ENCODE assay signal across 1 cellular context in genomic region chr16:75464130-75464918, GRCh38.
A peak's percentile ranks its signal among the peaks of the same experiment; 100 is the strongest.
TF ChIP-seq lines count a peak whose summit lies in the region.

Gene TMEM170A (minus strand): TSS chr16:75464689. CDS start chr16:75464600, 89 bp downstream.

TF ChIP-seq in GM12878, 131 proteins besides CTCF, POLR2A, EP300 and RAD21 (continued from another document and continues in another):
- peak; percentile 87 for TF ChIP-seq NKRF (conservative IDR thresholded peaks at IDR 0.05)
- TF ChIP-seq TBL1XR1 (IDR thresholded peaks at IDR 0.05; ENCODE audit: low read depth, low read length) = no peak
- no peak for TF ChIP-seq WRNIP1 (IDR thresholded peaks at IDR 0.05; ENCODE audit: borderline replicate concordance, low read depth, low read length)
- TF ChIP-seq SMAD1 (IDR thresholded peaks at IDR 0.05; ENCODE audit: low read depth, partially characterized antibody) = no peak
- TF ChIP-seq MYC (IDR thresholded peaks at IDR 0.05; ENCODE audit: insufficient read depth, insufficient read length, insufficient replicate concordance, low read length, severe bottlenecking) = no peak
- peak in 1 of 2 experiments; percentile 80 for TF ChIP-seq BHLHE40 (IDR thresholded peaks at IDR 0.05; ENCODE audit: borderline replicate concordance in 1 of 2, low read depth in 2 of 2, low read length in 1 of 2)
- peak; percentile 76; the same call in 1 of the 2 replicates for TF ChIP-seq MAX (IDR thresholded peaks at IDR 0.05; ENCODE audit: low read depth, low read length)
- TF ChIP-seq RCOR1 (conservative IDR thresholded peaks at IDR 0.05; ENCODE audit: low read depth, low read length) = peak; percentile 84; the same call in 1 of the 2 replicates
- TF ChIP-seq CEBPZ (IDR thresholded peaks at IDR 0.05; ENCODE audit: low read depth, low read length) = no peak
- no peak for TF ChIP-seq ATF2 (IDR thresholded peaks at IDR 0.05; ENCODE audit: low read length)
- no peak for TF ChIP-seq ZNF274 (IDR thresholded peaks at IDR 0.05; ENCODE audit: insufficient read depth, insufficient read length)
- TF ChIP-seq EED (IDR thresholded peaks at IDR 0.05; ENCODE audit: low read depth) = no peak
- peak; percentile 88 for TF ChIP-seq FOXK2 (IDR thresholded peaks at IDR 0.05)
- peak; percentile 80; the same call in 1 of the 2 replicates for TF ChIP-seq CHD1 (IDR thresholded peaks at IDR 0.05; ENCODE audit: low read depth, low read length)
- TF ChIP-seq HDAC6 (IDR thresholded peaks at IDR 0.05; ENCODE audit: unreplicated experiment) = no peak
- peak; percentile 88; the same call in 1 of the 2 replicates for TF ChIP-seq CHD2 (IDR thresholded peaks at IDR 0.05; ENCODE audit: borderline replicate concordance, low read depth, low read length)
- 0 out of 2 replicates have a peak, but pooled peaks have one; percentile 6 for TF ChIP-seq ASH2L (IDR thresholded peaks at IDR 0.05; ENCODE audit: borderline replicate concordance, low read depth)
- peak; percentile 77 for TF ChIP-seq YY1 (IDR thresholded peaks at IDR 0.05; ENCODE audit: low read depth, low read length)
- TF ChIP-seq FOS (IDR thresholded peaks at IDR 0.05; ENCODE audit: borderline replicate concordance, extremely low read depth, insufficient read length) = peak; percentile 22
- peak; percentile 66; the same call in 1 of the 2 replicates for TF ChIP-seq RFX5 (IDR thresholded peaks at IDR 0.05; ENCODE audit: low read depth, low read length)
- TF ChIP-seq ZZZ3 (IDR thresholded peaks at IDR 0.05; ENCODE audit: control insufficient read depth, insufficient read length, low read depth) = no peak
- TF ChIP-seq PML (IDR thresholded peaks at IDR 0.05; ENCODE audit: low read length) = peak; percentile 93
- peak; percentile 81 for TF ChIP-seq NRF1 (conservative IDR thresholded peaks at IDR 0.05; ENCODE audit: low read depth, low read length)
- TF ChIP-seq SREBF2 (IDR thresholded peaks at IDR 0.05; ENCODE audit: low read length) = peak; percentile 51
- TF ChIP-seq HDAC2 (IDR thresholded peaks at IDR 0.05) = no peak
- no peak for TF ChIP-seq SPI1 (IDR thresholded peaks at IDR 0.05; ENCODE audit: borderline replicate concordance, insufficient read depth, low read depth, low read length)
- no peak for TF ChIP-seq CEBPB (IDR thresholded peaks at IDR 0.05; ENCODE audit: borderline replicate concordance in 1 of 2, low read depth in 2 of 2, low read length in 2 of 2)
- no peak for TF ChIP-seq ZBTB40 (IDR thresholded peaks at IDR 0.05; ENCODE audit: borderline replicate concordance)
- no peak for TF ChIP-seq CUX1 (IDR thresholded peaks at IDR 0.05; ENCODE audit: insufficient replicate concordance, low read depth, low read length)
- no peak for TF ChIP-seq USF2 (IDR thresholded peaks at IDR 0.05; ENCODE audit: borderline replicate concordance, low read depth, low read length)
- peak; percentile 50; the same call in 1 of the 2 replicates for TF ChIP-seq NR2C1 (IDR thresholded peaks at IDR 0.05)
- no peak for TF ChIP-seq REST (IDR thresholded peaks at IDR 0.05; ENCODE audit: low read depth, low read length)
